In the genomic region with DNA sequence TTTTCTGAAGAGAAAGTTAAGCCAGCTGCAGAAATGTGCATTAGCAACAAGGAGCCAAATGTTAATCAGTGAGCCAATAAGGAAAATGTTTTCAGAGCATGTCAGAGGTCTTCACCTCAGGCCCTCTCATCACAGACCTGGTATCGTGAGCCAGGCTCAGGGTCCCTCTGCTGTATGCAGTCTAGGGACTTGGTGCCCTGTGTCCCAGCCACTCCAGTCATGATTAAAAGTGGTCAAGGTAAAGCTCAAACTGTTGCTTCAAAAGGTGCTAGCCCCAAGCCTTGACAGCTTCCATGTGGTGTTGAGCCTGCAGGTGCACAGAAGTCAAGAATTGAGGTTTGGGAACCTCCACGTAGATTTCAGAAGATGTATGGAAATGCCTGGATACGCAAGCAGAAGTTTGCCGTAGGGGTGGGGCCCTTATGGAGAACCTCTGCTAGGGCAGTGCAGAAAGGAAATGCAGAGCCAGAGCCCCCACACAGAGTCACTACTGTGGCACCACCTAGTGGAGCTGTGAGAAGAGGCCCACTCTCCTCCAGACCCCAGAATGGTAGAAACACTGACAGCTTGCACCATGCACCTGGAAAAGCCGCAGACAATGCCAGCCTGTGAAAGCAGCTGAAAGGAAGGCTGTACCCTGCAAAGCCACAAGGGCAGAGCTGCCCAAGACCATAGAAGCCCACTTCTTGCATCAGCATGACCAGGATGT, we compare ENCODE assay signal across 14 cellular contexts.
DNase-seq lines count a peak whose midpoint lies in the region; ATAC-seq and TF ChIP-seq lines count a peak whose summit lies in the region.
"Had no signal": no experiment of that assay in that cellular context is flagged by ENCODE, and none has a peak within 500 bp of the region (broad histone marks: within the 10 kb centered on the region; RNA-seq: fewer than 3 reads in every experiment).

No MANE protein-coding gene starts in this region.

- DNase-seq in GM06990 (ENCODE audit: extremely low read depth, insufficient read length) (no peak), GM20000 (ENCODE audit: low spot score) (no peak), OCI-M1 (lab: John Stamatoyannopoulos, UW) (peak; percentile 5), kidney epithelial cell (ENCODE audit: low read depth) (no peak), nucleus accumbens (lab: John Stamatoyannopoulos, UW) (no peak), dermis blood vessel endothelial cell (no peak), SIG-M5 (lab: John Stamatoyannopoulos, UW) (no peak)
- DNase-seq: activated CD8-positive, alpha-beta memory T cell treated with anti-CD3 and anti-CD28 coated beads for 24 hours; activated naive CD4-positive, alpha-beta T cell treated with anti-CD3 and anti-CD28 coated beads, Interleukin-2, amount 10 ng/mL, durations not matched to agents 7 days and 5 days; GF-D8; left ventricle myocardium superior; T-helper 9 cell had no signal

- no peaks in the 10 kb centered on the region for H3K27me3 ChIP-seq in GM06990 (replicated peaks; ENCODE audit: control insufficient read depth, insufficient read depth, low read length)
- H3K27me3 ChIP-seq in kidney epithelial cell (ENCODE audit: control insufficient read depth, insufficient read depth, low read length): no peaks in the 10 kb centered on the region
- H3K27me3 ChIP-seq: BLaER1 treated with 17β-estradiol and CSF1 and Interleukin-3, amounts not matched to agents 10 nM and 100 nM had no signal

- no peaks in the 10 kb centered on the region for H3K36me3 ChIP-seq in GM06990 (ENCODE audit: control insufficient read depth, insufficient read depth, low read length)
- no peaks in the 10 kb centered on the region for H3K36me3 ChIP-seq in kidney epithelial cell (ENCODE audit: control insufficient read depth, insufficient read depth, low read length)
- H3K36me3 ChIP-seq: BLaER1 treated with 17β-estradiol and CSF1 and Interleukin-3, amounts not matched to agents 10 nM and 100 nM had no signal

- H3K4me3 ChIP-seq in GM06990 (replicated peaks; ENCODE audit: low read depth, low read length): no peak overlapping the region
- H3K4me3 ChIP-seq in kidney epithelial cell (ENCODE audit: low read depth, low read length): no peak overlapping the region
- H3K4me3 ChIP-seq: BLaER1 treated with 17β-estradiol and CSF1 and Interleukin-3, amounts not matched to agents 10 nM and 100 nM had no signal

- TF ChIP-seq CTCF in GM06990 (IDR thresholded peaks at IDR 0.05; ENCODE audit: insufficient read depth, low read length, poor library complexity, severe bottlenecking) (peak; percentile 32), GM20000 (IDR thresholded peaks at IDR 0.05; ENCODE audit: extremely low read depth, missing control alignments) (peak; percentile 26), kidney epithelial cell (IDR thresholded peaks at IDR 0.05; ENCODE audit: insufficient read depth, low read length, poor library complexity, severe bottlenecking) (peak; percentile 2)

- ATAC-seq in GM19455 (IDR thresholded peaks at IDR 0.05; ENCODE audit: unreplicated experiment): no peak
- ATAC-seq: left ventricle myocardium superior had no signal
